15 cellular contexts compared by ENCODE assay signal in genomic region chr7:29309041-29309860, GRCh38.
DNase-seq lines count a peak whose midpoint lies in the region; ATAC-seq and TF ChIP-seq lines count a peak whose summit lies in the region.
"Had no signal": no experiment of that assay in that cellular context is flagged by ENCODE, and none has a peak within 500 bp of the region (broad histone marks: within the 10 kb centered on the region; RNA-seq: fewer than 3 reads in every experiment).

No MANE protein-coding gene starts in this region.

- TF ChIP-seq CTCF in body of pancreas (IDR thresholded peaks at IDR 0.05) (peak in 1 of 7 experiments; percentile 6), right lobe of liver (IDR thresholded peaks at IDR 0.05) (peak; percentile 25 to 43 (median 32)), thyroid gland (IDR thresholded peaks at IDR 0.05) (peak in 1 of 6 experiments; percentile 6), osteoblast (IDR thresholded peaks at IDR 0.05; ENCODE audit: extremely low read depth, low read depth, low read length) (no peak)

- no peak for TF ChIP-seq POLR2A in body of pancreas (IDR thresholded peaks at IDR 0.05)
- no peak for TF ChIP-seq POLR2A in right lobe of liver (IDR thresholded peaks at IDR 0.05)
- no peak for TF ChIP-seq POLR2A in thyroid gland (IDR thresholded peaks at IDR 0.05)

- no peak overlapping the region for H3K4me3 Mint-ChIP-seq in activated naive CD4-positive, alpha-beta T cell treated with anti-CD3 and anti-CD28 coated beads for 36 hours
- H3K4me3 Mint-ChIP-seq: activated CD4-positive, alpha-beta T cell treated with anti-CD3 and anti-CD28 coated beads, Interleukin-2, amount 10 ng/mL, durations not matched to agents 24 days and 14 days; activated T-helper 17 cell treated with anti-CD3 and anti-CD28 coated beads, Interleukin-2, amount 50 U/mL, for 72 hours; memory B cell had no signal

- no peak overlapping the region for H3K27ac Mint-ChIP-seq in activated naive CD4-positive, alpha-beta T cell treated with anti-CD3 and anti-CD28 coated beads for 36 hours
- H3K27ac Mint-ChIP-seq: activated CD4-positive, alpha-beta T cell treated with anti-CD3 and anti-CD28 coated beads, Interleukin-2, amount 10 ng/mL, durations not matched to agents 24 days and 14 days; activated T-helper 17 cell treated with anti-CD3 and anti-CD28 coated beads, Interleukin-2, amount 50 U/mL, for 72 hours; memory B cell had no signal

- no peak overlapping the region for H3K4me3 ChIP-seq in body of pancreas
- no peak overlapping the region for H3K4me3 ChIP-seq in right lobe of liver
- no peak overlapping the region for H3K4me3 ChIP-seq in thyroid gland (replicated peaks in 1 of 3)
- H3K4me3 ChIP-seq in osteoblast (ENCODE audit: insufficient read depth, low read length) = no peak overlapping the region
- H3K4me3 ChIP-seq: transverse colon had no signal

- no peaks in the 10 kb centered on the region for H3K4me1 Mint-ChIP-seq in activated naive CD4-positive, alpha-beta T cell treated with anti-CD3 and anti-CD28 coated beads for 36 hours (ENCODE audit: low read depth)
- H3K4me1 Mint-ChIP-seq: activated CD4-positive, alpha-beta T cell treated with anti-CD3 and anti-CD28 coated beads, Interleukin-2, amount 10 ng/mL, durations not matched to agents 24 days and 14 days; activated T-helper 17 cell treated with anti-CD3 and anti-CD28 coated beads, Interleukin-2, amount 50 U/mL, for 72 hours; memory B cell had no signal

- no peaks in the 10 kb centered on the region for H3K36me3 ChIP-seq in body of pancreas (replicated peaks in 1 of 2; ENCODE audit: insufficient read depth in 1 of 2, low read depth in 2 of 2)
- H3K36me3 ChIP-seq in right lobe of liver = no peaks in the 10 kb centered on the region
- H3K36me3 ChIP-seq in thyroid gland = no peaks in the 10 kb centered on the region
- H3K36me3 ChIP-seq in osteoblast (ENCODE audit: insufficient read depth, low read length) = no peaks in the 10 kb centered on the region
- H3K36me3 ChIP-seq: transverse colon had no signal

- H3K4me1 ChIP-seq in body of pancreas (peaks cover 14% of the 10 kb centered on the region), right lobe of liver (no peaks in the 10 kb centered on the region), thyroid gland (no peaks in the 10 kb centered on the region), osteoblast (ENCODE audit: insufficient read depth, low read length) (no peaks in the 10 kb centered on the region)
- H3K4me1 ChIP-seq: transverse colon had no signal

- intact Hi-C loops in body of pancreas (cut with DNase I) = no loop called here
- intact Hi-C loops in right lobe of liver (cut with DNase I) = no loop called here
- intact Hi-C loops in thyroid gland (cut with DNase I) = no loop called here
- intact Hi-C loops in activated naive CD4-positive, alpha-beta T cell treated with anti-CD3 and anti-CD28 coated beads for 36 hours (cut with micrococcal nuclease) = no loop called here

- 80 to 85% methylated on average over 8 to 9 of the region's 9 CpGs for WGBS in body of pancreas, 2 donors
- WGBS in right lobe of liver (ENCODE audit: insufficient coverage, low coverage, low lambda C conversion rate, missing lambda C conversion rate) = 79% methylated on average over 5 of the region's 9 CpGs
- 90 to 95% methylated on average over 7 to 9 of the region's 9 CpGs for WGBS in thyroid gland, 2 donors

- H3K27ac ChIP-seq in body of pancreas = no peak overlapping the region
- no peak overlapping the region for H3K27ac ChIP-seq in right lobe of liver
- H3K27ac ChIP-seq in thyroid gland = no peak overlapping the region
- no peak overlapping the region for H3K27ac ChIP-seq in osteoblast (ENCODE audit: low read depth, low read length)
- H3K27ac ChIP-seq: transverse colon had no signal

- ATAC-seq in body of pancreas = peak; percentile 12
- ATAC-seq in right lobe of liver = peak; percentile 23 to 62 (median 52)
- ATAC-seq: activated T-helper 17 cell treated with anti-CD3 and anti-CD28 coated beads, Interleukin-2, amount 50 U/mL, for 72 hours had no signal

- peaks cover 9% of the 10 kb centered on the region for H3K9me3 Mint-ChIP-seq in activated naive CD4-positive, alpha-beta T cell treated with anti-CD3 and anti-CD28 coated beads for 36 hours
- H3K9me3 Mint-ChIP-seq: activated CD4-positive, alpha-beta T cell treated with anti-CD3 and anti-CD28 coated beads, Interleukin-2, amount 10 ng/mL, durations not matched to agents 24 days and 14 days; activated T-helper 17 cell treated with anti-CD3 and anti-CD28 coated beads, Interleukin-2, amount 50 U/mL, for 72 hours had no signal

- no peak overlapping the region for H2AFZ ChIP-seq in osteoblast (ENCODE audit: low read length)

- H3K27me3 ChIP-seq in body of pancreas (no peaks in the 10 kb centered on the region), right lobe of liver (no peaks in the 10 kb centered on the region), thyroid gland (no peaks in the 10 kb centered on the region), osteoblast (ENCODE audit: insufficient read depth, low read length) (peaks cover 5% of the 10 kb centered on the region)
- H3K27me3 ChIP-seq: transverse colon had no signal

- peaks cover 8% of the 10 kb centered on the region for H3K27me3 Mint-ChIP-seq in activated naive CD4-positive, alpha-beta T cell treated with anti-CD3 and anti-CD28 coated beads for 36 hours (ENCODE audit: low read depth)
- H3K27me3 Mint-ChIP-seq: activated T-helper 17 cell treated with anti-CD3 and anti-CD28 coated beads, Interleukin-2, amount 50 U/mL, for 72 hours had no signal

- H3K36me3 Mint-ChIP-seq in activated naive CD4-positive, alpha-beta T cell treated with anti-CD3 and anti-CD28 coated beads for 36 hours (ENCODE audit: low read depth) = no peaks in the 10 kb centered on the region

- DNase-seq in NCI-H2081 (lab: John Stamatoyannopoulos, UW) = peak; percentile 18 to 35
- no peak for DNase-seq in NCI-H2081 treated with DMSO at 0.1 percent for 48 hours (lab: John Stamatoyannopoulos, UW)
- peak; percentile 38 for DNase-seq in HuH-7 (ENCODE audit: low spot score)
- no peak for DNase-seq in body of pancreas
- no peak for DNase-seq in right lobe of liver
- DNase-seq in thyroid gland = no peak
- no peak for DNase-seq in activated naive CD4-positive, alpha-beta T cell treated with anti-CD3 and anti-CD28 coated beads for 36 hours
- DNase-seq in osteoblast (ENCODE audit: insufficient read length, low spot score, missing footprints) = no peak
- DNase-seq: activated CD4-positive, alpha-beta T cell treated with anti-CD3 and anti-CD28 coated beads, Interleukin-2, amount 10 ng/mL, durations not matched to agents 24 days and 14 days; GOT3; occipital lobe; SW 1271; transverse colon had no signal

- no peaks in the 10 kb centered on the region for H3K79me2 ChIP-seq in osteoblast (ENCODE audit: insufficient read depth, low read length)

- no peaks in the 10 kb centered on the region for H4K20me1 ChIP-seq in osteoblast (ENCODE audit: insufficient read depth, low read length)

- CTCF ChIA-PET in activated naive CD4-positive, alpha-beta T cell treated with anti-CD3 and anti-CD28 coated beads for 36 hours (lab: Charles Lee) = no interaction called here

- no peak overlapping the region for H3K4me2 ChIP-seq in osteoblast (ENCODE audit: insufficient read depth, low read length)

- H3K9me3 ChIP-seq in body of pancreas (no peaks in the 10 kb centered on the region), right lobe of liver (no peaks in the 10 kb centered on the region), thyroid gland (no peaks in the 10 kb centered on the region), osteoblast (ENCODE audit: low read depth, low read length) (no peaks in the 10 kb centered on the region)
- H3K9me3 ChIP-seq: transverse colon had no signal

Comparison
In these comparisons a context has a peak if more than half of its experiments do, and no peak if none do; other contexts are left out.
1. DNase-seq: peak in NCI-H2081 (2 of 2) and HuH-7 (single experiment); none in NCI-H2081 treated with DMSO at 0.1 percent for 48 hours (single experiment), body of pancreas (0 of 4), right lobe of liver (0 of 3), thyroid gland (0 of 2), activated naive CD4-positive, alpha-beta T cell treated with anti-CD3 and anti-CD28 coated beads for 36 hours (single experiment) and osteoblast (single experiment).